23 cellular contexts compared by ENCODE assay signal in the genomic region with DNA sequence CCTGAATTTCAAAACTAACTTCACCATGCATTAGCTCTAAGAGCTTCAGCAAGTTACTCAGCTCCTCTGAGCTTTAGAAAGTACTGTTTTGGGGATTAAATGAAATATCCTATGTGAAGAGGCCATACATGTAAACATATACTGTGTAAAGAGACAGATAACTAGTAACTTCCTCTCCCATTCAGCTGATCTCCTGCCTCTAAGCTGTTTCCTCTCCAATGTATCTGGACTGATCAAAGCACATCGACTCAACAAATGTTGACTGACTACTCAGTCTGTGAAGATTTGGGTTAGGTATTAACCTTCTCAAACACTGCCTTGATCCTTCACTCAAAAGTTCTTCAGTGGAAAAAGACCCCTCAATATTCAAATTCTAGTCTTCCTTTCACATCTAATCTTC.
"Had no signal": no experiment of that assay in that cellular context is flagged by ENCODE, and none has a peak within 500 bp of the region (broad histone marks: within the 10 kb centered on the region; RNA-seq: fewer than 3 reads in every experiment).

No MANE protein-coding gene starts in this region.

- ATAC-seq: K562, Panc1, PC-3 had no signal

- H3K4me1 Mint-ChIP-seq: IgD-negative memory B cell had no signal

- H3K27me3 Mint-ChIP-seq: IgD-negative memory B cell had no signal

- H3K4me3 Mint-ChIP-seq: IgD-negative memory B cell had no signal

- H3K9me3 ChIP-seq: SK-N-SH had no signal

- H3K27ac ChIP-seq: KMS-11, RWPE1 had no signal

- H3K4me3 ChIP-seq: K562 had no signal

- H3K27ac Mint-ChIP-seq: IgD-negative memory B cell had no signal

- FAIRE-seq: K562 had no signal

- DNase-seq: Kasumi-1, MM.1S, NCI-H1092 treated with DMSO at 0.1 percent for 48 hours, NCI-H1436, NCI-H187, NCI-H2029, NCI-H2081 treated with DMSO at 0.1 percent for 48 hours, NCI-H2171, NCI-H226, NCI-H446, NCI-H510A, NCI-H524 treated with DMSO at 0.1 percent for 48 hours, NCI-H69, NCI-H774, PC-3, SHP77, SK-N-SH, SW 1271 had no signal
